In genomic region chr2:10091182-10091932, GRCh38 we compare ENCODE assay signal across 9 cellular contexts. TPM values are rescaled to one million over a fixed set of nuclear protein-coding genes. Genes with fewer than 3 reads are reported as not detected.
DNase-seq lines count a peak whose midpoint lies in the region; ATAC-seq and TF ChIP-seq lines count a peak whose summit lies in the region.
"Had no signal": no experiment of that assay in that cellular context is flagged by ENCODE, and none has a peak within 500 bp of the region (broad histone marks: within the 10 kb centered on the region; RNA-seq: fewer than 3 reads in every experiment).

No MANE protein-coding gene starts in this region.

- H3K36me3 Mint-ChIP-seq in T-helper 17 cell (ENCODE audit: low read depth), result peaks cover 4% of the 10 kb centered on the region
- H3K36me3 Mint-ChIP-seq in stimulated activated naive B cell treated with anti-CD40 and anti-IgM and Interleukin-4, amounts not matched to agents 10 μg/mL and 1 μg/mL and 100 μg/mL, for 72 hours, result peaks cover 0 to 4% of the 10 kb centered on the region in 2 donors

- intact Hi-C loops in esophagus squamous epithelium (cut with DNase I) (no loop called here), head of caudate nucleus (cut with DNase I) (no loop called here)

- H3K27me3 ChIP-seq in esophagus squamous epithelium, result peaks cover 0 to 60% (median 4%) of the 10 kb centered on the region in 4 donors

- H3K36me3 ChIP-seq in esophagus squamous epithelium, result no peaks in the 10 kb centered on the region

- DNase-seq in T-helper 17 cell, result no peak
- no peak for DNase-seq in esophagus squamous epithelium (lab: John Stamatoyannopoulos, UW)
- DNase-seq in stimulated activated naive B cell treated with anti-CD40 and anti-IgM and Interleukin-4, amounts not matched to agents 10 μg/mL and 1 μg/mL and 100 μg/mL, for 72 hours, result no peak
- no peak for DNase-seq in head of caudate nucleus
- no peak for DNase-seq in GM20000 (ENCODE audit: low spot score)
- DNase-seq: NCI-H1694 treated with DMSO at 0.1 percent for 48 hours had no signal

- H3K9me3 Mint-ChIP-seq in stimulated activated naive B cell treated with anti-CD40 and anti-IgM and Interleukin-4, amounts not matched to agents 10 μg/mL and 1 μg/mL and 100 μg/mL, for 72 hours, result peaks cover 1 to 3% of the 10 kb centered on the region in 2 donors

- peaks cover 74% of the 10 kb centered on the region for H3K27me3 Mint-ChIP-seq in T-helper 17 cell
- H3K27me3 Mint-ChIP-seq in stimulated activated naive B cell treated with anti-CD40 and anti-IgM and Interleukin-4, amounts not matched to agents 10 μg/mL and 1 μg/mL and 100 μg/mL, for 72 hours, result peaks cover 34 to 64% of the 10 kb centered on the region in 2 donors

- peak overlapping the region; percentile 71 for H3K4me3 Mint-ChIP-seq in T-helper 17 cell
- peak overlapping the region; percentile 69 to 72 for H3K4me3 Mint-ChIP-seq in stimulated activated naive B cell treated with anti-CD40 and anti-IgM and Interleukin-4, amounts not matched to agents 10 μg/mL and 1 μg/mL and 100 μg/mL, for 72 hours

- H3K4me1 ChIP-seq in esophagus squamous epithelium, result peaks cover 0 to 30% (median 16%) of the 10 kb centered on the region in 3 donors

- ATAC-seq in GM19324 (IDR thresholded peaks at IDR 0.05; ENCODE audit: low FRiP score, unreplicated experiment), result peak; percentile 36
- peak; percentile 39 for ATAC-seq in T-helper 17 cell
- peak; percentile 67 to 71 for ATAC-seq in stimulated activated naive B cell treated with anti-CD40 and anti-IgM and Interleukin-4, amounts not matched to agents 10 μg/mL and 1 μg/mL and 100 μg/mL, for 72 hours (replicated peaks)
- no peak for ATAC-seq in HG02610 (IDR thresholded peaks at IDR 0.05; ENCODE audit: unreplicated experiment)
- no peak for ATAC-seq in GM18520 (IDR thresholded peaks at IDR 0.05; ENCODE audit: unreplicated experiment)

- WGBS in esophagus squamous epithelium, 2 donors, result 13 to 45% methylated on average over 5 to 10 of the region's 52 CpGs

- H3K27ac ChIP-seq in esophagus squamous epithelium, result no peak overlapping the region

- peak overlapping the region in 3 of 4 donors; percentile 36 to 63 (median 40) for H3K4me3 ChIP-seq in esophagus squamous epithelium

- TF ChIP-seq POLR2A in esophagus squamous epithelium (IDR thresholded peaks at IDR 0.05), result no peak

- TF ChIP-seq CTCF in esophagus squamous epithelium (IDR thresholded peaks at IDR 0.05) (no peak), GM20000 (IDR thresholded peaks at IDR 0.05; ENCODE audit: extremely low read depth, missing control alignments) (no peak)

- peaks cover 4% of the 10 kb centered on the region for H3K4me1 Mint-ChIP-seq in T-helper 17 cell
- peaks cover 3 to 16% of the 10 kb centered on the region in 2 donors for H3K4me1 Mint-ChIP-seq in stimulated activated naive B cell treated with anti-CD40 and anti-IgM and Interleukin-4, amounts not matched to agents 10 μg/mL and 1 μg/mL and 100 μg/mL, for 72 hours

- H3K27ac Mint-ChIP-seq in T-helper 17 cell, result no peak overlapping the region
- no peak overlapping the region for H3K27ac Mint-ChIP-seq in stimulated activated naive B cell treated with anti-CD40 and anti-IgM and Interleukin-4, amounts not matched to agents 10 μg/mL and 1 μg/mL and 100 μg/mL, for 72 hours

- H3K9me3 ChIP-seq in T-helper 17 cell (ENCODE audit: control insufficient read depth, low read length, poor library complexity, severe bottlenecking), result no peaks in the 10 kb centered on the region
- H3K9me3 ChIP-seq in esophagus squamous epithelium, result no peaks in the 10 kb centered on the region

RNA-seq across cellular contexts. Expression of gene CYS1, which starts 11.1 kb away (rescaled TPM):
- not detected for total RNA-seq in T-helper 17 cell
- 1 to 10 TPM in 2 of 4 donors, under 1 TPM in 2; 0.09 to 2.5 (median 0.80) TPM for total RNA-seq in esophagus squamous epithelium

RNA-seq across cellular contexts. Expression of gene RRM2, which starts 31.2 kb away (rescaled TPM):
- total RNA-seq in T-helper 17 cell, result 1 to 10 TPM in 1 of 2 donors, under 1 TPM in 1; 0.32 to 1.7 TPM
- total RNA-seq in esophagus squamous epithelium, result 10 to 100 TPM; 16.2 to 65.1 (median 41.7) TPM

RNA-seq across cellular contexts. Expression of gene KLF11, which starts 48.0 kb away (rescaled TPM):
- 10 to 100 TPM; 38.0 to 44.5 TPM for total RNA-seq in T-helper 17 cell
- total RNA-seq in esophagus squamous epithelium, result 10 to 100 TPM in 2 of 4 donors, 1 to 10 TPM in 2; 2.2 to 13.2 (median 8.2) TPM

Comparison
In these comparisons a context has a peak if more than half of its experiments do, and no peak if none do; other contexts are left out.
1. ATAC-seq: peak in GM19324 (single experiment), T-helper 17 cell (single experiment) and stimulated activated naive B cell treated with anti-CD40 and anti-IgM and Interleukin-4, amounts not matched to agents 10 μg/mL and 1 μg/mL and 100 μg/mL, for 72 hours (2 of 2); none in HG02610 (single experiment) and GM18520 (single experiment).
2. RNA of gene RRM2, which starts 31.2 kb away (total RNA-seq): 16.2 to 65.1 TPM in esophagus squamous epithelium; 0.32 to 1.7 TPM in T-helper 17 cell; every median in the first group is over 4 times any median in the second.